Comparison of ENCODE assay signal across 14 cellular contexts in genomic region chr22:24430431-24431308, GRCh38. TPM values are rescaled to one million over a fixed set of nuclear protein-coding genes. Genes with fewer than 3 reads are reported as not detected.
DNase-seq lines count a peak whose midpoint lies in the region; ATAC-seq lines count a peak whose summit lies in the region.
"Had no signal": no experiment of that assay in that cellular context is flagged by ENCODE, and none has a peak within 500 bp of the region (broad histone marks: within the 10 kb centered on the region; RNA-seq: fewer than 3 reads in every experiment).

No MANE protein-coding gene starts in this region.

- peak overlapping the region; percentile 71 for H3K27ac Mint-ChIP-seq in T-helper 1 cell treated with Interleukin-12 subunit alpha and Interleukin-12 subunit beta and Interleukin-4 antibody, amounts not matched to agents 30 μg/mL and 1 μg/mL, for 36 hours

- H3F3A ChIP-seq in GM23248 (ENCODE audit: insufficient read depth), result peaks cover 8% of the 10 kb centered on the region; the same call in 1 of the 2 replicates

- H3K4me3 ChIP-seq in GM23248, result no peak overlapping the region
- H3K4me3 ChIP-seq: A549, body of pancreas had no signal

- peaks cover 12% of the 10 kb centered on the region for H3K36me3 Mint-ChIP-seq in T-helper 1 cell treated with Interleukin-12 subunit alpha and Interleukin-12 subunit beta and Interleukin-4 antibody, amounts not matched to agents 30 μg/mL and 1 μg/mL, for 36 hours (ENCODE audit: low read depth)

- H3K9me3 ChIP-seq in GM23248 (ENCODE audit: low read depth), result no peaks in the 10 kb centered on the region
- H3K9me3 ChIP-seq: A549, body of pancreas had no signal

- peaks cover 58% of the 10 kb centered on the region for H3K4me1 Mint-ChIP-seq in T-helper 1 cell treated with Interleukin-12 subunit alpha and Interleukin-12 subunit beta and Interleukin-4 antibody, amounts not matched to agents 30 μg/mL and 1 μg/mL, for 36 hours (ENCODE audit: low read depth)

- DNase-seq in T-helper 1 cell, result no peak
- DNase-seq in NCI-H446 (lab: John Stamatoyannopoulos, UW), result peak; percentile 70 to 92
- DNase-seq in cerebellar cortex (ENCODE audit: low spot score), result peak; percentile 71
- peak; percentile 56 for DNase-seq in sciatic nerve (ENCODE audit: low spot score)
- no peak for DNase-seq in GM23248
- DNase-seq: activated CD8-positive, alpha-beta memory T cell treated with anti-CD3 and anti-CD28 coated beads, Interleukin-2, amount 50 U/mL, for 48 hours; DMS53; erythroblast; NCI-H187 treated with DMSO at 0.1 percent for 48 hours had no signal

- no peak overlapping the region for H2AFZ ChIP-seq in GM23248

- no peak overlapping the region for H3K9ac ChIP-seq in GM23248

- no peaks in the 10 kb centered on the region for H4K20me1 ChIP-seq in GM23248 (ENCODE audit: insufficient read depth)

- no peak overlapping the region for H3K27ac ChIP-seq in GM23248
- H3K27ac ChIP-seq: A549, body of pancreas had no signal

- H3K79me2 ChIP-seq in GM23248 (ENCODE audit: insufficient read depth), result no peaks in the 10 kb centered on the region

- H3K4me2 ChIP-seq in GM23248 (ENCODE audit: unreplicated experiment), result no peak overlapping the region
- H3K4me2 ChIP-seq: A549 had no signal

- ATAC-seq in sciatic nerve (no peak), HG03025 (IDR thresholded peaks at IDR 0.05; ENCODE audit: low FRiP score, unreplicated experiment) (no peak), GM18870 (IDR thresholded peaks at IDR 0.05; ENCODE audit: unreplicated experiment) (no peak)
- ATAC-seq: A549, body of pancreas had no signal

- WGBS in GM23248 (ENCODE audit: low coverage in 1 of 2, low lambda C conversion rate in 2 of 2, missing lambda C conversion rate in 2 of 2), 2 experiments, result 87 to 89% methylated on average over 14 of the region's 14 CpGs

- no peaks in the 10 kb centered on the region for H3K27me3 ChIP-seq in GM23248 (replicated peaks; ENCODE audit: insufficient read depth)
- H3K27me3 ChIP-seq: body of pancreas had no signal

- intact Hi-C loops in sciatic nerve (cut with DNase I), result no loop called here

- H3K9me2 ChIP-seq in GM23248 (ENCODE audit: insufficient read depth), result no peaks in the 10 kb centered on the region

- no peaks in the 10 kb centered on the region for H3K9me3 Mint-ChIP-seq in T-helper 1 cell treated with Interleukin-12 subunit alpha and Interleukin-12 subunit beta and Interleukin-4 antibody, amounts not matched to agents 30 μg/mL and 1 μg/mL, for 36 hours

- H3K4me3 Mint-ChIP-seq in T-helper 1 cell treated with Interleukin-12 subunit alpha and Interleukin-12 subunit beta and Interleukin-4 antibody, amounts not matched to agents 30 μg/mL and 1 μg/mL, for 36 hours, result no peak overlapping the region

- peaks cover 26% of the 10 kb centered on the region for H3K4me1 ChIP-seq in GM23248 (ENCODE audit: insufficient read depth)
- H3K4me1 ChIP-seq: A549 had no signal

- in situ Hi-C loops in GM23248 (cut with MboI), result no loop called here

- H3K27me3 Mint-ChIP-seq in T-helper 1 cell treated with Interleukin-12 subunit alpha and Interleukin-12 subunit beta and Interleukin-4 antibody, amounts not matched to agents 30 μg/mL and 1 μg/mL, for 36 hours (ENCODE audit: low read depth), result peaks cover 1% of the 10 kb centered on the region

- no peaks in the 10 kb centered on the region for H3K36me3 ChIP-seq in GM23248 (ENCODE audit: low read depth)

RNA-seq across cellular contexts. Expression of gene ADORA2A, which starts 3.3 kb away (rescaled TPM):
- total RNA-seq in sciatic nerve, result 8.4 TPM
- total RNA-seq in GM23248 (2014; rRNA removed; shearing (Covaris generic)), result 0.54 and 0.89 TPM in 2 replicates
- 0.30 and 0.64 TPM in 2 replicates for polyA plus RNA-seq in GM23248 (2016; fragmentation: Nextera tagmentation; extraction: Ambion mirVana)

Comparison
In these comparisons a context has a peak if more than half of its experiments do, and no peak if none do; other contexts are left out.
1. DNase-seq: peak in NCI-H446 (2 of 2), cerebellar cortex (single experiment) and sciatic nerve (single experiment); none in T-helper 1 cell (0 of 5) and GM23248 (single experiment).